25 cellular contexts compared by ENCODE assay signal in genomic region chr20:54146672-54147071, GRCh38. TPM values are rescaled to one million over a fixed set of nuclear protein-coding genes. Genes with fewer than 3 reads are reported as not detected.
"Had no signal": no experiment of that assay in that cellular context is flagged by ENCODE, and none has a peak within 500 bp of the region (broad histone marks: within the 10 kb centered on the region; RNA-seq: fewer than 3 reads in every experiment).

No MANE protein-coding gene starts in this region.

- H3K4me1 Mint-ChIP-seq: IgD-negative memory B cell had no signal

- ATAC-seq: K562, Panc1, T-cell had no signal

- H3K27ac Mint-ChIP-seq: IgD-negative memory B cell, T-cell had no signal

- H3K9ac ChIP-seq: KMS-11, SK-N-SH had no signal

- H3K9me2 ChIP-seq: SK-N-SH had no signal

- H3K9me3 ChIP-seq: SK-N-SH had no signal

- H3K4me2 ChIP-seq: KMS-11, SK-N-SH had no signal

- H3K4me3 ChIP-seq: K562 had no signal

- H3K27ac ChIP-seq: KMS-11, RWPE1 had no signal

- H3K4me3 Mint-ChIP-seq: IgD-negative memory B cell, T-cell had no signal

- FAIRE-seq: K562 had no signal

- DNase-seq: Kasumi-1, MM.1S, NCI-H1048, NCI-H1105, NCI-H1417, NCI-H1436 treated with DMSO at 0.1 percent for 48 hours, NCI-H1694, NCI-H187 treated with DMSO at 0.1 percent for 48 hours, NCI-H2029 treated with DMSO at 0.1 percent for 48 hours, NCI-H2171 treated with DMSO at 0.1 percent for 48 hours, NCI-H446, NCI-H510A, NCI-H524 treated with DMSO at 0.1 percent for 48 hours, NCI-H69, NCI-H774, SHP77, SK-N-SH, SW 1271, T-cell had no signal

- H3K36me3 Mint-ChIP-seq: T-cell had no signal

- H3K9me3 Mint-ChIP-seq: T-cell had no signal

RNA-seq across cellular contexts. Expression of gene CYP24A1, which starts 27.1 kb away (rescaled TPM):
- total RNA-seq: K562, SK-MEL-5 had no signal
- polyA plus RNA-seq: IgD-negative memory B cell had no signal
